Comparison of ENCODE assay signal across 18 cellular contexts in the genomic region with DNA sequence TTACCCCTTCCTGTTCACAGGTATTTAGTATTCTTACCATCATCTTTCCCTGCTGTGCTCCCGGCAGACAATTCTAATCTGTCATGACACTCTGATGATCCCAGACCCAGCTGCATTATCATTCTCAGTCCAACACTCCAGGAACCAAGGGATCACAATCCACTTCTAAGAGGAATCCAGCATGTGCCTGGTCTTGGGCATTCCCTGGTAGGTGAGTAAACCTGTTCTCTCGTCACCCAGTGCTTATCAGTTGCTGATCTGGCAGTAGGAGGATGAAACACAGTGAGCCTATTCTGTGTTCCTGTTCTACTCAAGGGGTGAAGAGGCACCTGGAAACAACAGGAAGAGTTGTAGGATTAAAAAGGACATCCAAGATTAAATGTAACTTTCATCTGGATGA. TPM values are rescaled to one million over a fixed set of nuclear protein-coding genes. Genes with fewer than 3 reads are reported as not detected.
"Had no signal": no experiment of that assay in that cellular context is flagged by ENCODE, and none has a peak within 500 bp of the region (broad histone marks: within the 10 kb centered on the region; RNA-seq: fewer than 3 reads in every experiment).

No MANE protein-coding gene starts in this region.

- H3K4me3 Mint-ChIP-seq: activated CD8-positive, alpha-beta T cell treated with anti-CD3 and anti-CD28 coated beads, Interleukin-2, amount 10 ng/mL, durations not matched to agents 7 days and 5 days; activated T-helper 1 cell treated with anti-CD3 and anti-CD28 coated beads, Interleukin-12 subunit alpha, Interleukin-12 subunit beta, Interleukin-2, Interleukin-4 antibody, amounts not matched to agents 30 ng/mL and 10 ng/mL and 1 ng/mL, durations not matched to agents 14 hours and 24 hours and 36 hours; brain; dendritic cell treated with granulocyte-macrophage colony-stimulating factor and Interleukin-4, amounts not matched to agents 40 ng/mL and 50 ng/mL, for 4 days had no signal

- ATAC-seq: esophagus mucosa had no signal

- H3K36me3 Mint-ChIP-seq: brain had no signal

- H3K27ac ChIP-seq: adrenal gland, sigmoid colon, suprapubic skin, upper lobe of right lung had no signal

- H3K36me3 ChIP-seq: adrenal gland, sigmoid colon, suprapubic skin, upper lobe of right lung had no signal

- H3K4me1 Mint-ChIP-seq: brain had no signal

- H3K4me1 ChIP-seq: adrenal gland, sigmoid colon, upper lobe of right lung had no signal

- H3K9me3 ChIP-seq: adrenal gland, sigmoid colon, suprapubic skin, upper lobe of right lung had no signal

- DNase-seq: activated CD4-positive, alpha-beta T cell treated with anti-CD3 and anti-CD28 coated beads for 1 hour; activated CD8-positive, alpha-beta memory T cell treated with anti-CD3 and anti-CD28 coated beads, Interleukin-2, amount 50 U/mL, for 48 hours; activated naive CD4-positive, alpha-beta T cell treated with Interleukin-2 at 50 U/mL for 16 hours; adrenal gland; glutamatergic neuron; sigmoid colon; stimulated activated CD4-positive, alpha-beta T cell treated with anti-CD3 and anti-CD28 coated beads, Interleukin-2, amount 100 ng/mL, for 24 hours; SW 1271; upper lobe of right lung had no signal

- H3K9me3 Mint-ChIP-seq: activated T-helper 1 cell treated with anti-CD3 and anti-CD28 coated beads, Interleukin-12 subunit alpha, Interleukin-12 subunit beta, Interleukin-2, Interleukin-4 antibody, amounts not matched to agents 30 ng/mL and 10 ng/mL and 1 ng/mL, durations not matched to agents 14 hours and 24 hours and 36 hours; brain; dendritic cell treated with granulocyte-macrophage colony-stimulating factor and Interleukin-4, amounts not matched to agents 40 ng/mL and 50 ng/mL, for 4 days had no signal

- H3K4me3 ChIP-seq: adrenal gland, sigmoid colon, suprapubic skin, upper lobe of right lung had no signal

- H3K27ac Mint-ChIP-seq: activated CD8-positive, alpha-beta T cell treated with anti-CD3 and anti-CD28 coated beads, Interleukin-2, amount 10 ng/mL, durations not matched to agents 7 days and 5 days; activated T-helper 1 cell treated with anti-CD3 and anti-CD28 coated beads, Interleukin-12 subunit alpha, Interleukin-12 subunit beta, Interleukin-2, Interleukin-4 antibody, amounts not matched to agents 30 ng/mL and 10 ng/mL and 1 ng/mL, durations not matched to agents 14 hours and 24 hours and 36 hours; brain; dendritic cell treated with granulocyte-macrophage colony-stimulating factor and Interleukin-4, amounts not matched to agents 40 ng/mL and 50 ng/mL, for 4 days had no signal

RNA-seq across cellular contexts. Expression of gene DMBT1, which starts 1.3 kb away (rescaled TPM):
- total RNA-seq: activated CD8-positive, alpha-beta T cell treated with anti-CD3 and anti-CD28 coated beads, Interleukin-2, amount 10 ng/mL, durations not matched to agents 7 days and 5 days; activated T-helper 1 cell treated with anti-CD3 and anti-CD28 coated beads, Interleukin-12 subunit alpha, Interleukin-12 subunit beta, Interleukin-2, Interleukin-4 antibody, amounts not matched to agents 30 ng/mL and 10 ng/mL and 1 ng/mL, durations not matched to agents 14 hours and 24 hours and 36 hours; fibroblast of villous mesenchyme; lung microvascular endothelial cell had no signal
- polyA plus RNA-seq: neural cell had no signal
